8 cellular contexts compared by ENCODE assay signal in the genomic region with DNA sequence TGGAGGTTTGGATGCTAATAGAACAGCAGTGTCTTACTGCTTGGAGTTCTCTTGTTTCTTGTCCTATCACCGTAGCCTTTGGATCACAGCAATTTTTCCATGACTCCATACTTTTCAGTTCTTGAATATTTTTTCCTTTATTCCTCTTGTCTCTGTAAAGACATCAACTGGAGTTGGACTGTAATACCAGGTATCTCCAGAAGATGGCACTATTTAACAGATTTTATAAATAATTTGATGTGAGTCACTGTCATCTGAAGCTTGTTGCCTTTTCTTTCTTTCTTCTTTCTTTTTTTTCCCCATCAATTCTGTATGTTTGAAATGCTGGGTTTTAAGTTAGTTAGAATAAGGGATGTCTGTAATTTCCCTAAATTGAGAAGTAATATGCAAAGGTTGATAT. TPM values are rescaled to one million over a fixed set of nuclear protein-coding genes. Genes with fewer than 3 reads are reported as not detected.
DNase-seq lines count a peak whose midpoint lies in the region; ATAC-seq, FAIRE-seq and TF ChIP-seq lines count a peak whose summit lies in the region.

No MANE protein-coding gene starts in this region.

- 45 to 46% (median 46%) methylated on average over 1 of the region's 1 CpG for WGBS in ovary, 3 donors

- H3K4me1 ChIP-seq in ovary (ENCODE audit: insufficient read depth) = no peaks in the 10 kb centered on the region

- ATAC-seq in HG03432 (IDR thresholded peaks at IDR 0.05; ENCODE audit: unreplicated experiment) = no peak
- ATAC-seq in HG02610 (IDR thresholded peaks at IDR 0.05; ENCODE audit: unreplicated experiment) = no peak

- TF ChIP-seq EP300 in ovary (IDR thresholded peaks at IDR 0.05) = no peak

- H3K36me3 ChIP-seq in ovary = no peaks in the 10 kb centered on the region

- POLR2A ChIA-PET in AG04450 (lab: Yijun Ruan, JAX) = interaction anchor here (0.6 kb wide), 1 partner anchor 61 kb away, joined by 7 read pairs; no protein-coding TSS in a partner anchor

- H3K4me3 ChIP-seq in AG04450 (ENCODE audit: low read depth, low read length) = no peak overlapping the region
- no peak overlapping the region for H3K4me3 ChIP-seq in GM12865 (ENCODE audit: low read depth, low read length)
- H3K4me3 ChIP-seq in ovary = no peak overlapping the region

- peak; percentile 42 for TF ChIP-seq CTCF in AG04450 (IDR thresholded peaks at IDR 0.05; ENCODE audit: low read depth, low read length)
- peak; percentile 24 for TF ChIP-seq CTCF in GM12865 (IDR thresholded peaks at IDR 0.05; ENCODE audit: insufficient read depth, low read depth, low read length, missing control alignments)
- TF ChIP-seq CTCF in ovary (IDR thresholded peaks at IDR 0.05) = peak; percentile 11 to 55 (median 52)

- H3K27me3 ChIP-seq in AG04450 (ENCODE audit: control insufficient read depth, insufficient read depth, low read length) (no peaks in the 10 kb centered on the region), ovary (no peaks in the 10 kb centered on the region)

- no peaks in the 10 kb centered on the region for H3K9me3 ChIP-seq in AG04450 (ENCODE audit: control insufficient read depth, insufficient read depth, low read length)
- H3K9me3 ChIP-seq in ovary = no peaks in the 10 kb centered on the region

- CTCF ChIA-PET in AG04450 (lab: Charles Lee) = interaction anchor here (0.6 to 3.0 kb wide), 10 partner anchors 20 to 464 kb away, joined by 3 to 51 read pairs (median 5); no protein-coding TSS in a partner anchor

- DNase-seq in AG04450 (ENCODE audit: low read depth, low spot score) (no peak), GM12865 (ENCODE audit: low read depth) (peak; percentile 46), NCI-H82 treated with DMSO at 0.1 percent for 48 hours (lab: John Stamatoyannopoulos, UW; ENCODE audit: unreplicated experiment) (peak; percentile 11), ovary (no peak), NCI-H1048 (lab: John Stamatoyannopoulos, UW) (no peak)

- no peak for TF ChIP-seq POLR2A in ovary (IDR thresholded peaks at IDR 0.05)

- FAIRE-seq in endometrium (lab: Jason Lieb, UNC) = peak; percentile 90

- intact Hi-C loops in ovary (cut with DNase I) = loop anchor here in 2 of 4 donors (10.0 kb wide), 1 partner anchor 271 kb away; no protein-coding TSS in a partner anchor

- H3K27ac ChIP-seq in AG04450 (ENCODE audit: low read depth, low read length) (no peak overlapping the region), ovary (no peak overlapping the region)

RNA-seq across cellular contexts. Expression of a gene that starts 24.1 kb away (rescaled TPM):
- polyA plus RNA-seq in AG04450 (2011; rRNA removed) = 25.5 and 32.8 TPM in 2 replicates
- 8.1 and 11.3 TPM in 2 replicates for polyA minus RNA-seq in AG04450 (2011; rRNA and poly(A)+ RNA removed)
- 10 to 100 TPM; 13.4 to 37.5 (median 23.0) TPM for total RNA-seq in ovary
- polyA plus RNA-seq in ovary = 10 to 100 TPM; 25.6 to 30.3 TPM

Comparison
In these comparisons a context has a peak if more than half of its experiments do, and no peak if none do; other contexts are left out.
1. DNase-seq: peak in GM12865 (single experiment) and NCI-H82 treated with DMSO at 0.1 percent for 48 hours (single experiment); none in AG04450 (single experiment), ovary (0 of 5) and NCI-H1048 (single experiment).
2. Peak in every context shown above with its lines, with median percentiles within 50 percentile points of each other: CTCF ChIP-seq.